24 cellular contexts compared by ENCODE assay signal in genomic region chr9:83425240-83425639, GRCh38.
DNase-seq lines count a peak whose midpoint lies in the region; ATAC-seq, FAIRE-seq and TF ChIP-seq lines count a peak whose summit lies in the region.
"Had no signal": no experiment of that assay in that cellular context is flagged by ENCODE, and none has a peak within 500 bp of the region (broad histone marks: within the 10 kb centered on the region; RNA-seq: fewer than 3 reads in every experiment).

No MANE protein-coding gene starts in this region.

- H3K9ac ChIP-seq in HepG2 (ENCODE audit: insufficient read depth, low read depth, low read length): no peak overlapping the region
- H3K9ac ChIP-seq: BLaER1 treated with 17β-estradiol and CSF1 and Interleukin-3, amounts not matched to agents 10 nM and 100 nM had no signal

- H3K27me3 ChIP-seq in HepG2 (ENCODE audit: control insufficient read depth in 1 of 2, insufficient read depth in 2 of 2, low read length in 2 of 2) (no peaks in the 10 kb centered on the region), right lobe of liver (no peaks in the 10 kb centered on the region), kidney epithelial cell (ENCODE audit: control insufficient read depth, insufficient read depth, low read length) (no peaks in the 10 kb centered on the region)
- H3K27me3 ChIP-seq: BLaER1 treated with 17β-estradiol and CSF1 and Interleukin-3, amounts not matched to agents 10 nM and 100 nM; brain microvascular endothelial cell; esophagus muscularis mucosa had no signal

- peak; percentile 49 for DNase-seq in HepG2 (ENCODE audit: low spot score)
- DNase-seq in right lobe of liver: no peak
- peak; percentile 35 for DNase-seq in kidney epithelial cell (ENCODE audit: low read depth)
- DNase-seq in GM12892 (ENCODE audit: insufficient read length): no peak
- DNase-seq in stimulated activated CD4-positive, alpha-beta T cell treated with anti-CD3 and anti-CD28 coated beads, Interleukin-2, amount 100 ng/mL, for 24 hours: no peak
- DNase-seq: activated CD4-positive, alpha-beta T cell treated with anti-CD3 and anti-CD28 coated beads, Interleukin-2, amount 10 ng/mL, durations not matched to agents 7 days and 5 days; activated naive CD4-positive, alpha-beta T cell; activated T-cell treated with anti-CD3 and anti-CD28 coated beads, Interleukin-2, amount 50 U/mL, for 48 hours; brain microvascular endothelial cell; effector CD8-positive, alpha-beta T cell; EL; hypothalamus; NCI-H1092; NCI-H2029; T-helper 2 cell had no signal

- peak overlapping the region; percentile 0; the same call in 1 of the 2 replicates for H3K4me2 ChIP-seq in HepG2 (ENCODE audit: low read depth, low read length)
- H3K4me2 ChIP-seq: BLaER1 treated with 17β-estradiol and CSF1 and Interleukin-3, amounts not matched to agents 10 nM and 100 nM had no signal

- peaks cover 2% of the 10 kb centered on the region for H3K79me2 ChIP-seq in HepG2 (ENCODE audit: insufficient read depth, low read length)

- H3K4me3 ChIP-seq in HepG2 (replicated peaks in 1 of 3; ENCODE audit: insufficient read depth in 1 of 3, low read depth in 2 of 3, low read length in 3 of 3) (no peak overlapping the region), right lobe of liver (no peak overlapping the region), kidney epithelial cell (ENCODE audit: low read depth, low read length) (no peak overlapping the region)
- H3K4me3 ChIP-seq: BLaER1 treated with 17β-estradiol and CSF1 and Interleukin-3, amounts not matched to agents 10 nM and 100 nM; esophagus muscularis mucosa; HAP-1; SK-N-MC had no signal

- TF ChIP-seq POLR2A in HepG2 (IDR thresholded peaks at IDR 0.05; ENCODE audit: insufficient read depth in 1 of 2, low read depth in 2 of 2, low read length in 2 of 2) (no peak), right lobe of liver (IDR thresholded peaks at IDR 0.05) (no peak), GM12892 (IDR thresholded peaks at IDR 0.05; ENCODE audit: low read depth, low read length) (no peak)

- FAIRE-seq in HepG2 (lab: Jason Lieb, UNC): no peak
- FAIRE-seq in GM12892 (lab: Jason Lieb, UNC): no peak
- FAIRE-seq: frontal cortex, keratinocyte had no signal

- H3K4me1 ChIP-seq in HepG2 (ENCODE audit: insufficient read depth, low read length): peaks cover 73% of the 10 kb centered on the region
- H3K4me1 ChIP-seq in right lobe of liver: peaks cover 0 to 14% (median 5%) of the 10 kb centered on the region in 4 donors
- H3K4me1 ChIP-seq: BLaER1 treated with 17β-estradiol and CSF1 and Interleukin-3, amounts not matched to agents 10 nM and 100 nM; HAP-1 had no signal

- no peaks in the 10 kb centered on the region for H3K36me3 ChIP-seq in HepG2 (replicated peaks in 1 of 2; ENCODE audit: control insufficient read depth in 1 of 2, insufficient read depth in 2 of 2, low read length in 2 of 2)
- H3K36me3 ChIP-seq in right lobe of liver: no peaks in the 10 kb centered on the region
- no peaks in the 10 kb centered on the region for H3K36me3 ChIP-seq in kidney epithelial cell (ENCODE audit: control insufficient read depth, insufficient read depth, low read length)
- H3K36me3 ChIP-seq: BLaER1 treated with 17β-estradiol and CSF1 and Interleukin-3, amounts not matched to agents 10 nM and 100 nM; brain microvascular endothelial cell; esophagus muscularis mucosa; HAP-1 had no signal

- no peak for TF ChIP-seq CTCF in HepG2 (CRISPR knock-in tag; IDR thresholded peaks at IDR 0.05)
- TF ChIP-seq CTCF in right lobe of liver (IDR thresholded peaks at IDR 0.05): no peak
- TF ChIP-seq CTCF in VCaP (conservative IDR thresholded peaks at IDR 0.05): no peak
- no peak for TF ChIP-seq CTCF in kidney epithelial cell (IDR thresholded peaks at IDR 0.05; ENCODE audit: insufficient read depth, low read length, poor library complexity, severe bottlenecking)

- no peak overlapping the region for H2AFZ ChIP-seq in HepG2 (ENCODE audit: low read length)

- POLR2A ChIA-PET in HepG2 (lab: Yijun Ruan, JAX): no interaction called here

- WGBS in HepG2 (ENCODE audit: low lambda C conversion rate): 90% methylated on average over 4 of the region's 4 CpGs
- 72% methylated on average over 3 of the region's 4 CpGs for WGBS in right lobe of liver (ENCODE audit: insufficient coverage, low coverage, low lambda C conversion rate, missing lambda C conversion rate)

- intact Hi-C loops in HepG2 (cut with micrococcal nuclease; ENCODE audit: unreplicated experiment): loop anchor here (2.0 kb wide), 1 partner anchor 38 kb away; no protein-coding TSS in a partner anchor
- intact Hi-C loops in right lobe of liver (cut with DNase I): no loop called here

- ATAC-seq in HepG2: no peak; the same call in 2 of the 3 replicates
- ATAC-seq in right lobe of liver: no peak
- ATAC-seq in HG03457 (IDR thresholded peaks at IDR 0.05; ENCODE audit: unreplicated experiment): no peak
- no peak for ATAC-seq in HG02885 (IDR thresholded peaks at IDR 0.05; ENCODE audit: poor library complexity, unreplicated experiment)

- in situ Hi-C loops in HepG2 (cut with HindIII; ENCODE audit: extremely low pct_ligation_motif_present, low pct_unique_long_range_greater_than_20kb): no loop called here

- no peak for TF ChIP-seq RAD21 in HepG2 (CRISPR knock-in tag; IDR thresholded peaks at IDR 0.05)

- H4K20me1 ChIP-seq in HepG2 (ENCODE audit: insufficient read depth, low read length): no peaks in the 10 kb centered on the region
- H4K20me1 ChIP-seq: BLaER1 treated with 17β-estradiol and CSF1 and Interleukin-3, amounts not matched to agents 10 nM and 100 nM had no signal

- peak overlapping the region; percentile 87 for H3K27ac ChIP-seq in HepG2 (ENCODE audit: extremely low read length, insufficient read depth, low read length)
- no peak overlapping the region for H3K27ac ChIP-seq in right lobe of liver
- H3K27ac ChIP-seq in VCaP: peak overlapping the region; percentile 31; the same call in 1 of the 2 replicates
- H3K27ac ChIP-seq: BLaER1 treated with 17β-estradiol and CSF1 and Interleukin-3, amounts not matched to agents 10 nM and 100 nM; brain microvascular endothelial cell; esophagus muscularis mucosa; SK-N-MC had no signal

- CTCF ChIA-PET in HepG2 (lab: Yijun Ruan, JAX; ENCODE audit: low intra/inter-chr PET ratio, low total read pairs): no interaction called here

- TF ChIP-seq EP300 in HepG2 (IDR thresholded peaks at IDR 0.05; ENCODE audit: low read depth in 2 of 2, low read length in 2 of 2) (no peak), HepG2 (CRISPR knock-in tag; IDR thresholded peaks at IDR 0.05; ENCODE audit: borderline replicate concordance) (no peak)

- no TSS peak for BruUV-seq in HepG2 (replicated peaks; lab: Mats Ljungman, UMichigan)

- H3K9me3 ChIP-seq in HepG2 (ENCODE audit: low read length): no peaks in the 10 kb centered on the region
- H3K9me3 ChIP-seq in right lobe of liver: no peaks in the 10 kb centered on the region
- H3K9me3 ChIP-seq: BLaER1 treated with 17β-estradiol and CSF1 and Interleukin-3, amounts not matched to agents 10 nM and 100 nM; esophagus muscularis mucosa; HAP-1 had no signal

TF ChIP-seq in HepG2, 621 proteins besides CTCF, POLR2A, EP300 and RAD21:
- TF ChIP-seq ZNF772 (CRISPR knock-in tag; IDR thresholded peaks at IDR 0.05) (0 out of 2 replicates have a peak, but pooled peaks have one; percentile 25), PATZ1 (CRISPR knock-in tag; IDR thresholded peaks at IDR 0.05) (peak; percentile 48; the same call in 1 of the 2 replicates), FOSL2 (CRISPR knock-in tag; IDR thresholded peaks at IDR 0.05) (peak; percentile 79), ZFP90 (CRISPR knock-in tag; IDR thresholded peaks at IDR 0.05; ENCODE audit: borderline replicate concordance) (no peak), SAP130 (CRISPR knock-in tag; IDR thresholded peaks at IDR 0.05; ENCODE audit: low read depth) (0 out of 2 replicates have a peak, but pooled peaks have one; percentile 19)

Comparison
In these comparisons a context has a peak if more than half of its experiments do, and no peak if none do; other contexts are left out.
1. DNase-seq: peak in HepG2 (single experiment) and kidney epithelial cell (single experiment); none in right lobe of liver (0 of 3), GM12892 (single experiment) and stimulated activated CD4-positive, alpha-beta T cell treated with anti-CD3 and anti-CD28 coated beads, Interleukin-2, amount 100 ng/mL, for 24 hours (0 of 2).
2. H3K27ac ChIP-seq: peak in HepG2 (single experiment) and VCaP (single experiment); none in right lobe of liver (0 of 3).